ENCODE assay signal across 1 cellular context in the genomic region with DNA sequence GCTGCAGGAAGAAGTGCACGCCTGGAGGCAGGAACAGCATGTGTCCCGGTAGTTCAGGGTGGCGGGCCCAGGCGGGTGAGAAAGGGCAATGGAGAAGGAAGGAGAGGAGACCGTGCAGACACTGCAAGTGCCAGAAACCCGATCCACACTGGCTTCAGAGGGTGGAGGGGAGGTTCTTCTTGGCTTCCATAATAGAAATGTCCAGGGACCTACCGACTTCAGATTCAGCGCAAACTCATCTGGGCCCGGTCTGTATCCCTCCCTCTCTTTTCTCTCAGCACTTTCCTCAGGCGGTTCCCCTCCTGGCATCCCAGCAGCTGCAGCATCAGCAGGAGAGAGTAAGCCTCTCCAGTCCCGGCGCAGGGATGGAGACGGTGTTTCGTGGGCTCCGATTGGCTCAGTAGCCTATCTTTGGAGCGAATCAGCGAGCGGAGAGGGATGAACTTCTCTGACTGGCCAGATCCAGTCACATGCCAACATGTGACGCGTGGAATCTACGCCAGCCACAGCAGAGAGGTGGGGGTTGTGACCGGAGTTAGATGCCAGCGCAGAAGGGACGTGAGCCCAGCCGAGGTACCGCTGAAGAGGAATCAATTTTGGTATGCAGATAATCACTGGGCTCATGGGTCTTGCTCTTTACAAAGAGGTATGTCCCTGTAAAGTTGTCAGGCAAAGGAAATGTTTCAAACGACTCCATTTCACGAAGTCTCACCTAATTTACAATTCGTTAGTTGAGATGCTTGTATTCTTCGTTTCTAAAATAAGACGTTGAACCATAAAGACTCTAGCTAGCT.
TF ChIP-seq lines count a peak whose summit lies in the region.

No MANE protein-coding gene starts in this region.

TF ChIP-seq in HepG2, 621 proteins besides CTCF, POLR2A, EP300 and RAD21 (continued from another document and continues in another):
- TF ChIP-seq ZMYM3 (CRISPR knock-in tag; IDR thresholded peaks at IDR 0.05): peak; percentile 16; the same call in 1 of the 2 replicates
- no peak for TF ChIP-seq ZNF569 (CRISPR knock-in tag; IDR thresholded peaks at IDR 0.05; ENCODE audit: borderline replicate concordance)
- TF ChIP-seq POLR2AphosphoS5 (IDR thresholded peaks at IDR 0.05; ENCODE audit: low read depth, low read length): peak; percentile 85
- no peak for TF ChIP-seq ATAD3A (CRISPR knock-in tag; IDR thresholded peaks at IDR 0.05)
- peak; percentile 34 for TF ChIP-seq CBX1 (IDR thresholded peaks at IDR 0.05; ENCODE audit: low read depth)
- TF ChIP-seq ZNF564 (CRISPR knock-in tag; IDR thresholded peaks at IDR 0.05): peak; percentile 54; the same call in 1 of the 2 replicates
- no peak for TF ChIP-seq ZNF629 (CRISPR knock-in tag; conservative IDR thresholded peaks at IDR 0.05)
- TF ChIP-seq ZNF124 (CRISPR knock-in tag; IDR thresholded peaks at IDR 0.05): no peak; the same call in 1 of the 2 replicates
- peak; percentile 91 for TF ChIP-seq TAF1 (CRISPR knock-in tag; IDR thresholded peaks at IDR 0.05)
- 0 out of 2 replicates have a peak, but pooled peaks have one; percentile 61 for TF ChIP-seq ZNF547 (CRISPR knock-in tag; IDR thresholded peaks at IDR 0.05)
- TF ChIP-seq, protein P1, sequence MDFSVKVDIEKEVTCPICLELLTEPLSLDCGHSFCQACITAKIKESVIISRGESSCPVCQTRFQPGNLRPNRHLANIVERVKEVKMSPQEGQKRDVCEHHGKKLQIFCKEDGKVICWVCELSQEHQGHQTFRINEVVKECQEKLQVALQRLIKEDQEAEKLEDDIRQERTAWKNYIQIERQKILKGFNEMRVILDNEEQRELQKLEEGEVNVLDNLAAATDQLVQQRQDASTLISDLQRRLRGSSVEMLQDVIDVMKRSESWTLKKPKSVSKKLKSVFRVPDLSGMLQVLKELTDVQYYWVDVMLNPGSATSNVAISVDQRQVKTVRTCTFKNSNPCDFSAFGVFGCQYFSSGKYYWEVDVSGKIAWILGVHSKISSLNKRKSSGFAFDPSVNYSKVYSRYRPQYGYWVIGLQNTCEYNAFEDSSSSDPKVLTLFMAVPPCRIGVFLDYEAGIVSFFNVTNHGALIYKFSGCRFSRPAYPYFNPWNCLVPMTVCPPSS (IDR thresholded peaks at IDR 0.05): no peak
- TF ChIP-seq ZEB1 (IDR thresholded peaks at IDR 0.05; ENCODE audit: insufficient replicate concordance, low read depth): no peak
- TF ChIP-seq NR2F2 (IDR thresholded peaks at IDR 0.05; ENCODE audit: borderline replicate concordance, low read depth): no peak
- TF ChIP-seq, protein P2, sequence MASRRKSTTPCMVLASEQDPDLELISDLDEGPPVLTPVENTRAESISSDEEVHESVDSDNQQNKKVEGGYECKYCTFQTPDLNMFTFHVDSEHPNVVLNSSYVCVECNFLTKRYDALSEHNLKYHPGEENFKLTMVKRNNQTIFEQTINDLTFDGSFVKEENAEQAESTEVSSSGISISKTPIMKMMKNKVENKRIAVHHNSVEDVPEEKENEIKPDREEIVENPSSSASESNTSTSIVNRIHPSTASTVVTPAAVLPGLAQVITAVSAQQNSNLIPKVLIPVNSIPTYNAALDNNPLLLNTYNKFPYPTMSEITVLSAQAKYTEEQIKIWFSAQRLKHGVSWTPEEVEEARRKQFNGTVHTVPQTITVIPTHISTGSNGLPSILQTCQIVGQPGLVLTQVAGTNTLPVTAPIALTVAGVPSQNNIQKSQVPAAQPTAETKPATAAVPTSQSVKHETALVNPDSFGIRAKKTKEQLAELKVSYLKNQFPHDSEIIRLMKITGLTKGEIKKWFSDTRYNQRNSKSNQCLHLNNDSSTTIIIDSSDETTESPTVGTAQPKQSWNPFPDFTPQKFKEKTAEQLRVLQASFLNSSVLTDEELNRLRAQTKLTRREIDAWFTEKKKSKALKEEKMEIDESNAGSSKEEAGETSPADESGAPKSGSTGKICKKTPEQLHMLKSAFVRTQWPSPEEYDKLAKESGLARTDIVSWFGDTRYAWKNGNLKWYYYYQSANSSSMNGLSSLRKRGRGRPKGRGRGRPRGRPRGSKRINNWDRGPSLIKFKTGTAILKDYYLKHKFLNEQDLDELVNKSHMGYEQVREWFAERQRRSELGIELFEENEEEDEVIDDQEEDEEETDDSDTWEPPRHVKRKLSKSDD (CRISPR knock-in tag; IDR thresholded peaks at IDR 0.05; ENCODE audit: low read depth): no peak
- TF ChIP-seq, protein P3, sequence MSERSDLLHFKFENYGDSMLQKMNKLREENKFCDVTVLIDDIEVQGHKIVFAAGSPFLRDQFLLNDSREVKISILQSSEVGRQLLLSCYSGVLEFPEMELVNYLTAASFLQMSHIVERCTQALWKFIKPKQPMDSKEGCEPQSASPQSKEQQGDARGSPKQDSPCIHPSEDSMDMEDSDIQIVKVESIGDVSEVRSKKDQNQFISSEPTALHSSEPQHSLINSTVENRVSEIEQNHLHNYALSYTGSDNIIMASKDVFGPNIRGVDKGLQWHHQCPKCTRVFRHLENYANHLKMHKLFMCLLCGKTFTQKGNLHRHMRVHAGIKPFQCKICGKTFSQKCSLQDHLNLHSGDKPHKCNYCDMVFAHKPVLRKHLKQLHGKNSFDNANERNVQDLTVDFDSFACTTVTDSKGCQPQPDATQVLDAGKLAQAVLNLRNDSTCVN (CRISPR knock-in tag; IDR thresholded peaks at IDR 0.05; ENCODE audit: borderline replicate concordance): peak; percentile 20; the same call in 1 of the 2 replicates
- TF ChIP-seq HHEX (CRISPR knock-in tag; IDR thresholded peaks at IDR 0.05): no peak
- TF ChIP-seq ZNF431 (CRISPR knock-in tag; IDR thresholded peaks at IDR 0.05; ENCODE audit: borderline replicate concordance, low read depth): no peak
- TF ChIP-seq SRF (IDR thresholded peaks at IDR 0.05; ENCODE audit: low read depth, low read length): no peak
- no peak for TF ChIP-seq SKI (IDR thresholded peaks at IDR 0.05; ENCODE audit: partially characterized antibody)
- TF ChIP-seq TP53 (CRISPR knock-in tag; conservative IDR thresholded peaks at IDR 0.05): no peak
- TF ChIP-seq ZNF160 (CRISPR knock-in tag; IDR thresholded peaks at IDR 0.05): no peak
- TF ChIP-seq, protein P4, sequence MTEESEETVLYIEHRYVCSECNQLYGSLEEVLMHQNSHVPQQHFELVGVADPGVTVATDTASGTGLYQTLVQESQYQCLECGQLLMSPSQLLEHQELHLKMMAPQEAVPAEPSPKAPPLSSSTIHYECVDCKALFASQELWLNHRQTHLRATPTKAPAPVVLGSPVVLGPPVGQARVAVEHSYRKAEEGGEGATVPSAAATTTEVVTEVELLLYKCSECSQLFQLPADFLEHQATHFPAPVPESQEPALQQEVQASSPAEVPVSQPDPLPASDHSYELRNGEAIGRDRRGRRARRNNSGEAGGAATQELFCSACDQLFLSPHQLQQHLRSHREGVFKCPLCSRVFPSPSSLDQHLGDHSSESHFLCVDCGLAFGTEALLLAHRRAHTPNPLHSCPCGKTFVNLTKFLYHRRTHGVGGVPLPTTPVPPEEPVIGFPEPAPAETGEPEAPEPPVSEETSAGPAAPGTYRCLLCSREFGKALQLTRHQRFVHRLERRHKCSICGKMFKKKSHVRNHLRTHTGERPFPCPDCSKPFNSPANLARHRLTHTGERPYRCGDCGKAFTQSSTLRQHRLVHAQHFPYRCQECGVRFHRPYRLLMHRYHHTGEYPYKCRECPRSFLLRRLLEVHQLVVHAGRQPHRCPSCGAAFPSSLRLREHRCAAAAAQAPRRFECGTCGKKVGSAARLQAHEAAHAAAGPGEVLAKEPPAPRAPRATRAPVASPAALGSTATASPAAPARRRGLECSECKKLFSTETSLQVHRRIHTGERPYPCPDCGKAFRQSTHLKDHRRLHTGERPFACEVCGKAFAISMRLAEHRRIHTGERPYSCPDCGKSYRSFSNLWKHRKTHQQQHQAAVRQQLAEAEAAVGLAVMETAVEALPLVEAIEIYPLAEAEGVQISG (CRISPR knock-in tag; IDR thresholded peaks at IDR 0.05): peak; percentile 63
- TF ChIP-seq, protein P5, sequence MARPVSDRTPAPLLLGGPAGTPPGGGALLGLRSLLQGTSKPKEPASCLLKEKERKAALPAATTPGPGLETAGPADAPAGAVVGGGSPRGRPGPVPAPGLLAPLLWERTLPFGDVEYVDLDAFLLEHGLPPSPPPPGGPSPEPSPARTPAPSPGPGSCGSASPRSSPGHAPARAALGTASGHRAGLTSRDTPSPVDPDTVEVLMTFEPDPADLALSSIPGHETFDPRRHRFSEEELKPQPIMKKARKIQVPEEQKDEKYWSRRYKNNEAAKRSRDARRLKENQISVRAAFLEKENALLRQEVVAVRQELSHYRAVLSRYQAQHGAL (CRISPR knock-in tag; IDR thresholded peaks at IDR 0.05; ENCODE audit: not compliant biosample characterization): peak; percentile 45
- TF ChIP-seq THYN1 (CRISPR knock-in tag; IDR thresholded peaks at IDR 0.05; ENCODE audit: borderline replicate concordance, low read depth): no peak
- no peak for TF ChIP-seq RBAK (CRISPR knock-in tag; IDR thresholded peaks at IDR 0.05)
- TF ChIP-seq, protein P6, sequence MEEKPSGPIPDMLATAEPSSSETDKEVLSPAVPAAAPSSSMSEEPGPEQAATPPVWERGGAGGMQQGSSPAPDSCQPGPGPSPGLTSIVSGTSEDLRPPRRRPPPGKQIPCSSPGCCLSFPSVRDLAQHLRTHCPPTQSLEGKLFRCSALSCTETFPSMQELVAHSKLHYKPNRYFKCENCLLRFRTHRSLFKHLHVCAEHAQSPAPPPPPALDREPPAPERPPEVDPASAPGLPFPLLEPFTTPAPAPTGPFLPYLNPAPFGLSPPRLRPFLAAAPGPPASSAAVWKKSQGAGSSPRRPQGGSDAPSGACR (CRISPR knock-in tag; IDR thresholded peaks at IDR 0.05): no peak
- no peak for TF ChIP-seq ZNF225 (CRISPR knock-in tag; IDR thresholded peaks at IDR 0.05)
- TF ChIP-seq JARID2 (CRISPR knock-in tag; IDR thresholded peaks at IDR 0.05; ENCODE audit: insufficient replicate concordance): no peak
- TF ChIP-seq SNRNP70 (IDR thresholded peaks at IDR 0.05; ENCODE audit: low read depth, low read length): no peak
- TF ChIP-seq, protein P7, sequence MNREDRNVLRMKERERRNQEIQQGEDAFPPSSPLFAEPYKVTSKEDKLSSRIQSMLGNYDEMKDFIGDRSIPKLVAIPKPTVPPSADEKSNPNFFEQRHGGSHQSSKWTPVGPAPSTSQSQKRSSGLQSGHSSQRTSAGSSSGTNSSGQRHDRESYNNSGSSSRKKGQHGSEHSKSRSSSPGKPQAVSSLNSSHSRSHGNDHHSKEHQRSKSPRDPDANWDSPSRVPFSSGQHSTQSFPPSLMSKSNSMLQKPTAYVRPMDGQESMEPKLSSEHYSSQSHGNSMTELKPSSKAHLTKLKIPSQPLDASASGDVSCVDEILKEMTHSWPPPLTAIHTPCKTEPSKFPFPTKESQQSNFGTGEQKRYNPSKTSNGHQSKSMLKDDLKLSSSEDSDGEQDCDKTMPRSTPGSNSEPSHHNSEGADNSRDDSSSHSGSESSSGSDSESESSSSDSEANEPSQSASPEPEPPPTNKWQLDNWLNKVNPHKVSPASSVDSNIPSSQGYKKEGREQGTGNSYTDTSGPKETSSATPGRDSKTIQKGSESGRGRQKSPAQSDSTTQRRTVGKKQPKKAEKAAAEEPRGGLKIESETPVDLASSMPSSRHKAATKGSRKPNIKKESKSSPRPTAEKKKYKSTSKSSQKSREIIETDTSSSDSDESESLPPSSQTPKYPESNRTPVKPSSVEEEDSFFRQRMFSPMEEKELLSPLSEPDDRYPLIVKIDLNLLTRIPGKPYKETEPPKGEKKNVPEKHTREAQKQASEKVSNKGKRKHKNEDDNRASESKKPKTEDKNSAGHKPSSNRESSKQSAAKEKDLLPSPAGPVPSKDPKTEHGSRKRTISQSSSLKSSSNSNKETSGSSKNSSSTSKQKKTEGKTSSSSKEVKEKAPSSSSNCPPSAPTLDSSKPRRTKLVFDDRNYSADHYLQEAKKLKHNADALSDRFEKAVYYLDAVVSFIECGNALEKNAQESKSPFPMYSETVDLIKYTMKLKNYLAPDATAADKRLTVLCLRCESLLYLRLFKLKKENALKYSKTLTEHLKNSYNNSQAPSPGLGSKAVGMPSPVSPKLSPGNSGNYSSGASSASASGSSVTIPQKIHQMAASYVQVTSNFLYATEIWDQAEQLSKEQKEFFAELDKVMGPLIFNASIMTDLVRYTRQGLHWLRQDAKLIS (CRISPR knock-in tag; IDR thresholded peaks at IDR 0.05): no peak
- TF ChIP-seq ZNF143 (CRISPR knock-in tag; IDR thresholded peaks at IDR 0.05): no peak
- TF ChIP-seq, protein P8, sequence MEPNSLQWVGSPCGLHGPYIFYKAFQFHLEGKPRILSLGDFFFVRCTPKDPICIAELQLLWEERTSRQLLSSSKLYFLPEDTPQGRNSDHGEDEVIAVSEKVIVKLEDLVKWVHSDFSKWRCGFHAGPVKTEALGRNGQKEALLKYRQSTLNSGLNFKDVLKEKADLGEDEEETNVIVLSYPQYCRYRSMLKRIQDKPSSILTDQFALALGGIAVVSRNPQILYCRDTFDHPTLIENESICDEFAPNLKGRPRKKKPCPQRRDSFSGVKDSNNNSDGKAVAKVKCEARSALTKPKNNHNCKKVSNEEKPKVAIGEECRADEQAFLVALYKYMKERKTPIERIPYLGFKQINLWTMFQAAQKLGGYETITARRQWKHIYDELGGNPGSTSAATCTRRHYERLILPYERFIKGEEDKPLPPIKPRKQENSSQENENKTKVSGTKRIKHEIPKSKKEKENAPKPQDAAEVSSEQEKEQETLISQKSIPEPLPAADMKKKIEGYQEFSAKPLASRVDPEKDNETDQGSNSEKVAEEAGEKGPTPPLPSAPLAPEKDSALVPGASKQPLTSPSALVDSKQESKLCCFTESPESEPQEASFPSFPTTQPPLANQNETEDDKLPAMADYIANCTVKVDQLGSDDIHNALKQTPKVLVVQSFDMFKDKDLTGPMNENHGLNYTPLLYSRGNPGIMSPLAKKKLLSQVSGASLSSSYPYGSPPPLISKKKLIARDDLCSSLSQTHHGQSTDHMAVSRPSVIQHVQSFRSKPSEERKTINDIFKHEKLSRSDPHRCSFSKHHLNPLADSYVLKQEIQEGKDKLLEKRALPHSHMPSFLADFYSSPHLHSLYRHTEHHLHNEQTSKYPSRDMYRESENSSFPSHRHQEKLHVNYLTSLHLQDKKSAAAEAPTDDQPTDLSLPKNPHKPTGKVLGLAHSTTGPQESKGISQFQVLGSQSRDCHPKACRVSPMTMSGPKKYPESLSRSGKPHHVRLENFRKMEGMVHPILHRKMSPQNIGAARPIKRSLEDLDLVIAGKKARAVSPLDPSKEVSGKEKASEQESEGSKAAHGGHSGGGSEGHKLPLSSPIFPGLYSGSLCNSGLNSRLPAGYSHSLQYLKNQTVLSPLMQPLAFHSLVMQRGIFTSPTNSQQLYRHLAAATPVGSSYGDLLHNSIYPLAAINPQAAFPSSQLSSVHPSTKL (CRISPR knock-in tag; IDR thresholded peaks at IDR 0.05): no peak; the same call in 1 of the 2 replicates
- no peak for TF ChIP-seq TAF15 (IDR thresholded peaks at IDR 0.05; ENCODE audit: low read depth, low read length, poor library complexity, severe bottlenecking)
- no peak for TF ChIP-seq ZNF839 (CRISPR knock-in tag; IDR thresholded peaks at IDR 0.05; ENCODE audit: borderline replicate concordance)
- no peak for TF ChIP-seq MLLT10 (CRISPR knock-in tag; IDR thresholded peaks at IDR 0.05)
- TF ChIP-seq KLF6 (CRISPR knock-in tag; IDR thresholded peaks at IDR 0.05): peak; percentile 76; the same call in 1 of the 2 replicates
- TF ChIP-seq ZFP90 (CRISPR knock-in tag; IDR thresholded peaks at IDR 0.05; ENCODE audit: borderline replicate concordance): peak; percentile 70; the same call in 1 of the 2 replicates
- no peak for TF ChIP-seq ZNF790 (CRISPR knock-in tag; IDR thresholded peaks at IDR 0.05; ENCODE audit: borderline replicate concordance)
- no peak for TF ChIP-seq CEBPB (IDR thresholded peaks at IDR 0.05; ENCODE audit: borderline replicate concordance, low read depth, low read length)
- no peak for TF ChIP-seq ZNF737 (CRISPR knock-in tag; IDR thresholded peaks at IDR 0.05; ENCODE audit: borderline replicate concordance)
- TF ChIP-seq ZNF383 (CRISPR knock-in tag; IDR thresholded peaks at IDR 0.05; ENCODE audit: borderline replicate concordance): no peak
